Comparison of ENCODE assay signal across 11 cellular contexts in genomic region chr16:73268311-73268997, GRCh38.
DNase-seq lines count a peak whose midpoint lies in the region; ATAC-seq and TF ChIP-seq lines count a peak whose summit lies in the region.
"Had no signal": no experiment of that assay in that cellular context is flagged by ENCODE, and none has a peak within 500 bp of the region (broad histone marks: within the 10 kb centered on the region; RNA-seq: fewer than 3 reads in every experiment).

No MANE protein-coding gene starts in this region.

- ATAC-seq in esophagus mucosa: peak; percentile 44
- ATAC-seq: left colon had no signal

- POLR2A ChIA-PET in CD4-positive, alpha-beta memory T cell (lab: Charles Lee; ENCODE audit: partially characterized antibody): no interaction called here

- H3K27me3 ChIP-seq in CD4-positive, alpha-beta memory T cell (ENCODE audit: insufficient read depth, low read length): no peaks in the 10 kb centered on the region

- TF ChIP-seq CTCF in HFFc6 (IDR thresholded peaks at IDR 0.05) (peak; percentile 40; the same call in 1 of the 2 replicates), glutamatergic neuron (IDR thresholded peaks at IDR 0.05; ENCODE audit: partially characterized antibody, unreplicated experiment) (no peak)

- no peak overlapping the region for H3K27ac Mint-ChIP-seq in HFFc6
- no peak overlapping the region for H3K27ac Mint-ChIP-seq in glutamatergic neuron (ENCODE audit: unreplicated experiment)
- H3K27ac Mint-ChIP-seq in CD4-positive, alpha-beta memory T cell: no peak overlapping the region

- CTCF ChIA-PET in CD4-positive, alpha-beta memory T cell (lab: Charles Lee; ENCODE audit: partially characterized antibody): no interaction called here

- no peak overlapping the region for H3K27ac ChIP-seq in CD4-positive, alpha-beta memory T cell (ENCODE audit: low read depth, low read length)
- H3K27ac ChIP-seq: dorsolateral prefrontal cortex, skin epidermis had no signal

- H3K9me3 Mint-ChIP-seq in HFFc6 (no peaks in the 10 kb centered on the region), glutamatergic neuron (ENCODE audit: unreplicated experiment) (peaks cover 2% of the 10 kb centered on the region)
- H3K9me3 Mint-ChIP-seq in CD4-positive, alpha-beta memory T cell: peaks cover 2 to 9% (median 6%) of the 10 kb centered on the region in 8 donors

- H3K27me3 Mint-ChIP-seq in HFFc6 (ENCODE audit: insufficient read depth): peaks cover 25% of the 10 kb centered on the region
- H3K27me3 Mint-ChIP-seq in glutamatergic neuron (ENCODE audit: unreplicated experiment): no peaks in the 10 kb centered on the region
- no peaks in the 10 kb centered on the region for H3K27me3 Mint-ChIP-seq in CD4-positive, alpha-beta memory T cell

- H3K4me3 Mint-ChIP-seq in HFFc6: no peak overlapping the region
- no peak overlapping the region for H3K4me3 Mint-ChIP-seq in glutamatergic neuron (ENCODE audit: unreplicated experiment)
- no peak overlapping the region for H3K4me3 Mint-ChIP-seq in CD4-positive, alpha-beta memory T cell

- H3K4me3 ChIP-seq in CD4-positive, alpha-beta memory T cell (ENCODE audit: low read length in 2 of 2): no peak overlapping the region
- H3K4me3 ChIP-seq: skin epidermis had no signal

- no peaks in the 10 kb centered on the region for H3K36me3 ChIP-seq in CD4-positive, alpha-beta memory T cell (ENCODE audit: insufficient read depth, low read length)

- intact Hi-C loops in CD4-positive, alpha-beta memory T cell (cut with micrococcal nuclease): no loop called here

- H3K9me3 ChIP-seq in CD4-positive, alpha-beta memory T cell (ENCODE audit: control insufficient read depth in 1 of 2, low read length in 2 of 2): no peaks in the 10 kb centered on the region

- no peak for DNase-seq in HFFc6
- DNase-seq in NCI-H524 treated with DMSO at 0.1 percent for 48 hours (lab: John Stamatoyannopoulos, UW): peak; percentile 18
- peak; percentile 16 for DNase-seq in superior temporal gyrus (ENCODE audit: extremely low spot score)
- DNase-seq in glutamatergic neuron: no peak
- DNase-seq in NCI-H526 treated with DMSO at 0.1 percent for 48 hours (lab: John Stamatoyannopoulos, UW): no peak
- DNase-seq in CD4-positive, alpha-beta memory T cell: no peak
- DNase-seq: left colon, Right ventricle myocardium superior had no signal

- H3K4me1 Mint-ChIP-seq in HFFc6 (ENCODE audit: low read depth) (no peaks in the 10 kb centered on the region), glutamatergic neuron (ENCODE audit: low read depth, unreplicated experiment) (no peaks in the 10 kb centered on the region)
- no peaks in the 10 kb centered on the region for H3K4me1 Mint-ChIP-seq in CD4-positive, alpha-beta memory T cell

- H3K36me3 Mint-ChIP-seq in HFFc6 (ENCODE audit: low read depth) (no peaks in the 10 kb centered on the region), glutamatergic neuron (ENCODE audit: unreplicated experiment) (no peaks in the 10 kb centered on the region)
- H3K36me3 Mint-ChIP-seq in CD4-positive, alpha-beta memory T cell: no peaks in the 10 kb centered on the region

- H3K4me1 ChIP-seq in CD4-positive, alpha-beta memory T cell (ENCODE audit: insufficient read depth, low read length): no peaks in the 10 kb centered on the region

Comparison
In these comparisons a context has a peak if more than half of its experiments do, and no peak if none do; other contexts are left out.
1. DNase-seq: peak in NCI-H524 treated with DMSO at 0.1 percent for 48 hours (single experiment) and superior temporal gyrus (single experiment); none in HFFc6 (single experiment), glutamatergic neuron (single experiment), NCI-H526 treated with DMSO at 0.1 percent for 48 hours (single experiment) and CD4-positive, alpha-beta memory T cell (0 of 5).